2 cellular contexts compared by ENCODE assay signal in the genomic region with DNA sequence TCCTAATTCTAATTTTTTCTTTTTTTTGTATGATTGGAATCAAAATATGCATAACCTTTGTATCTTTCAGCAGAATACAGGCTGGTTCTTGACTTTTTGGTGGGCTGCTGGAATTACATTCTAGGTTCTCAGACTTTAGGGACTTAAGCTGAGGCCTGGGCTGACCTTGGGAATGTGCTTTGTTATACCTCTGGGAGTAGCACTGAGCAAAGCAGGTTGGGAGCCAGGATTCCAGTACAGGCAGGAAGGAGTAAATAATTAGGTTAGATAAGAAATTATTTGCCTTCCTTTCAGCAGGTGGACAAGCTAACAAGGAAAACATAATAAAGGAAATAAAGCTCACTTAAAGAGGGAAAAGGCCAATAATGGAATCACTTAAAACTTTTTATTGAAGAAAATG.
TF ChIP-seq lines count a peak whose summit lies in the region.

No MANE protein-coding gene starts in this region.

TF ChIP-seq in liver, 16 proteins besides CTCF, POLR2A, EP300 and RAD21:
- TF ChIP-seq JUND (IDR thresholded peaks at IDR 0.05) (no peak), FOXA2 (IDR thresholded peaks at IDR 0.05) (no peak), RXRA (IDR thresholded peaks at IDR 0.05) (peak in 1 of 2 donors; percentile 7), FOXA1 (IDR thresholded peaks at IDR 0.05) (no peak)
- TF ChIP-seq, protein P1, sequence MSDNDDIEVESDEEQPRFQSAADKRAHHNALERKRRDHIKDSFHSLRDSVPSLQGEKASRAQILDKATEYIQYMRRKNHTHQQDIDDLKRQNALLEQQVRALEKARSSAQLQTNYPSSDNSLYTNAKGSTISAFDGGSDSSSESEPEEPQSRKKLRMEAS (IDR thresholded peaks at IDR 0.05) = no peak
- TF ChIP-seq, protein P2, sequence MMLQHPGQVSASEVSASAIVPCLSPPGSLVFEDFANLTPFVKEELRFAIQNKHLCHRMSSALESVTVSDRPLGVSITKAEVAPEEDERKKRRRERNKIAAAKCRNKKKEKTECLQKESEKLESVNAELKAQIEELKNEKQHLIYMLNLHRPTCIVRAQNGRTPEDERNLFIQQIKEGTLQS (IDR thresholded peaks at IDR 0.05) = no peak

TF ChIP-seq in HepG2, 621 proteins besides CTCF, POLR2A, EP300 and RAD21:
- no peak for TF ChIP-seq TOPORS (CRISPR knock-in tag; IDR thresholded peaks at IDR 0.05)
- no peak for TF ChIP-seq ZNF747 (CRISPR knock-in tag; IDR thresholded peaks at IDR 0.05; ENCODE audit: borderline replicate concordance)
- TF ChIP-seq ZNF383 (CRISPR knock-in tag; IDR thresholded peaks at IDR 0.05; ENCODE audit: borderline replicate concordance) = no peak
- no peak for TF ChIP-seq ZNF639 (CRISPR knock-in tag; conservative IDR thresholded peaks at IDR 0.05)
- no peak for TF ChIP-seq SALL2 (CRISPR knock-in tag; IDR thresholded peaks at IDR 0.05)
- TF ChIP-seq, protein P3, sequence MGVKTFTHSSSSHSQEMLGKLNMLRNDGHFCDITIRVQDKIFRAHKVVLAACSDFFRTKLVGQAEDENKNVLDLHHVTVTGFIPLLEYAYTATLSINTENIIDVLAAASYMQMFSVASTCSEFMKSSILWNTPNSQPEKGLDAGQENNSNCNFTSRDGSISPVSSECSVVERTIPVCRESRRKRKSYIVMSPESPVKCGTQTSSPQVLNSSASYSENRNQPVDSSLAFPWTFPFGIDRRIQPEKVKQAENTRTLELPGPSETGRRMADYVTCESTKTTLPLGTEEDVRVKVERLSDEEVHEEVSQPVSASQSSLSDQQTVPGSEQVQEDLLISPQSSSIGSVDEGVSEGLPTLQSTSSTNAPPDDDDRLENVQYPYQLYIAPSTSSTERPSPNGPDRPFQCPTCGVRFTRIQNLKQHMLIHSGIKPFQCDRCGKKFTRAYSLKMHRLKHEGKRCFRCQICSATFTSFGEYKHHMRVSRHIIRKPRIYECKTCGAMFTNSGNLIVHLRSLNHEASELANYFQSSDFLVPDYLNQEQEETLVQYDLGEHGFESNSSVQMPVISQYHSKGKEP (CRISPR knock-in tag; IDR thresholded peaks at IDR 0.05) = no peak
- TF ChIP-seq, protein P4, sequence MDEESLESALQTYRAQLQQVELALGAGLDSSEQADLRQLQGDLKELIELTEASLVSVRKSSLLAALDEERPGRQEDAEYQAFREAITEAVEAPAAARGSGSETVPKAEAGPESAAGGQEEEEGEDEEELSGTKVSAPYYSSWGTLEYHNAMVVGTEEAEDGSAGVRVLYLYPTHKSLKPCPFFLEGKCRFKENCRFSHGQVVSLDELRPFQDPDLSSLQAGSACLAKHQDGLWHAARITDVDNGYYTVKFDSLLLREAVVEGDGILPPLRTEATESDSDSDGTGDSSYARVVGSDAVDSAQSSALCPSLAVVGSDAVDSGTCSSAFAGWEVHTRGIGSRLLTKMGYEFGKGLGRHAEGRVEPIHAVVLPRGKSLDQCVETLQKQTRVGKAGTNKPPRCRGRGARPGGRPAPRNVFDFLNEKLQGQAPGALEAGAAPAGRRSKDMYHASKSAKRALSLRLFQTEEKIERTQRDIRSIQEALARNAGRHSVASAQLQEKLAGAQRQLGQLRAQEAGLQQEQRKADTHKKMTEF (CRISPR knock-in tag; IDR thresholded peaks at IDR 0.05) = no peak
- no peak for TF ChIP-seq MAZ (IDR thresholded peaks at IDR 0.05; ENCODE audit: borderline replicate concordance, low read depth, low read length)
- no peak for TF ChIP-seq MAZ (CRISPR knock-in tag; IDR thresholded peaks at IDR 0.05; ENCODE audit: low read depth)
- TF ChIP-seq, protein P5, sequence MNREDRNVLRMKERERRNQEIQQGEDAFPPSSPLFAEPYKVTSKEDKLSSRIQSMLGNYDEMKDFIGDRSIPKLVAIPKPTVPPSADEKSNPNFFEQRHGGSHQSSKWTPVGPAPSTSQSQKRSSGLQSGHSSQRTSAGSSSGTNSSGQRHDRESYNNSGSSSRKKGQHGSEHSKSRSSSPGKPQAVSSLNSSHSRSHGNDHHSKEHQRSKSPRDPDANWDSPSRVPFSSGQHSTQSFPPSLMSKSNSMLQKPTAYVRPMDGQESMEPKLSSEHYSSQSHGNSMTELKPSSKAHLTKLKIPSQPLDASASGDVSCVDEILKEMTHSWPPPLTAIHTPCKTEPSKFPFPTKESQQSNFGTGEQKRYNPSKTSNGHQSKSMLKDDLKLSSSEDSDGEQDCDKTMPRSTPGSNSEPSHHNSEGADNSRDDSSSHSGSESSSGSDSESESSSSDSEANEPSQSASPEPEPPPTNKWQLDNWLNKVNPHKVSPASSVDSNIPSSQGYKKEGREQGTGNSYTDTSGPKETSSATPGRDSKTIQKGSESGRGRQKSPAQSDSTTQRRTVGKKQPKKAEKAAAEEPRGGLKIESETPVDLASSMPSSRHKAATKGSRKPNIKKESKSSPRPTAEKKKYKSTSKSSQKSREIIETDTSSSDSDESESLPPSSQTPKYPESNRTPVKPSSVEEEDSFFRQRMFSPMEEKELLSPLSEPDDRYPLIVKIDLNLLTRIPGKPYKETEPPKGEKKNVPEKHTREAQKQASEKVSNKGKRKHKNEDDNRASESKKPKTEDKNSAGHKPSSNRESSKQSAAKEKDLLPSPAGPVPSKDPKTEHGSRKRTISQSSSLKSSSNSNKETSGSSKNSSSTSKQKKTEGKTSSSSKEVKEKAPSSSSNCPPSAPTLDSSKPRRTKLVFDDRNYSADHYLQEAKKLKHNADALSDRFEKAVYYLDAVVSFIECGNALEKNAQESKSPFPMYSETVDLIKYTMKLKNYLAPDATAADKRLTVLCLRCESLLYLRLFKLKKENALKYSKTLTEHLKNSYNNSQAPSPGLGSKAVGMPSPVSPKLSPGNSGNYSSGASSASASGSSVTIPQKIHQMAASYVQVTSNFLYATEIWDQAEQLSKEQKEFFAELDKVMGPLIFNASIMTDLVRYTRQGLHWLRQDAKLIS (CRISPR knock-in tag; IDR thresholded peaks at IDR 0.05) = no peak
- no peak for TF ChIP-seq PAXIP1 (CRISPR knock-in tag; conservative IDR thresholded peaks at IDR 0.05)
- TF ChIP-seq PHF8 (CRISPR knock-in tag; IDR thresholded peaks at IDR 0.05) = no peak
- no peak for TF ChIP-seq NR1H2 (CRISPR knock-in tag; IDR thresholded peaks at IDR 0.05; ENCODE audit: borderline replicate concordance, low read depth)
- no peak for TF ChIP-seq EEA1 (CRISPR knock-in tag; IDR thresholded peaks at IDR 0.05; ENCODE audit: borderline replicate concordance)
- TF ChIP-seq ZXDC (CRISPR knock-in tag; IDR thresholded peaks at IDR 0.05) = no peak
- TF ChIP-seq RAD51 (IDR thresholded peaks at IDR 0.05; ENCODE audit: borderline replicate concordance) = no peak
- no peak for TF ChIP-seq SIN3A (IDR thresholded peaks at IDR 0.05; ENCODE audit: borderline replicate concordance, low read depth, low read length)
